In the genomic region with DNA sequence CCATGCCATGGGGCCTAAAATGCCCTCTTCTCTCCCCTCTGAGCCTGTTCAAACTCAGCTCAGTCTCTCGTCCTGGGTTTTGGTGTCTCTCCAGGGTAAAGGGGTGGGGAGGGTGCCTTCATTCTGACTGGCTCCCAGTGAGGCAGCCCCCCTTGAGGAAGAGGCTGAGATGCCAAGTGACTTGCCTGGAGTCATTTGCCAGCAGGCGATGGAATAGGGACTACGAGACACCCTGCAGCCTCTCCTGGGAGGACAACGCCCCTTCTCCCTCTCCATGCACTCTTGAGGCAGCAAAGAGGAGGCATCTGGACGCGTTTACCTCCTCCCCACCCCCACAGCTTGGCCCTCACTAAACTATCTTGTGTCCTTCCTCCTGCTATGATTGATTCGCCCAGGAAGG, we compare ENCODE assay signal across 2 cellular contexts.
TF ChIP-seq lines count a peak whose summit lies in the region.

No MANE protein-coding gene starts in this region.

TF ChIP-seq in SK-N-SH, 30 proteins besides CTCF, POLR2A, EP300 and RAD21 (continued from another document):
- TF ChIP-seq, protein P1, sequence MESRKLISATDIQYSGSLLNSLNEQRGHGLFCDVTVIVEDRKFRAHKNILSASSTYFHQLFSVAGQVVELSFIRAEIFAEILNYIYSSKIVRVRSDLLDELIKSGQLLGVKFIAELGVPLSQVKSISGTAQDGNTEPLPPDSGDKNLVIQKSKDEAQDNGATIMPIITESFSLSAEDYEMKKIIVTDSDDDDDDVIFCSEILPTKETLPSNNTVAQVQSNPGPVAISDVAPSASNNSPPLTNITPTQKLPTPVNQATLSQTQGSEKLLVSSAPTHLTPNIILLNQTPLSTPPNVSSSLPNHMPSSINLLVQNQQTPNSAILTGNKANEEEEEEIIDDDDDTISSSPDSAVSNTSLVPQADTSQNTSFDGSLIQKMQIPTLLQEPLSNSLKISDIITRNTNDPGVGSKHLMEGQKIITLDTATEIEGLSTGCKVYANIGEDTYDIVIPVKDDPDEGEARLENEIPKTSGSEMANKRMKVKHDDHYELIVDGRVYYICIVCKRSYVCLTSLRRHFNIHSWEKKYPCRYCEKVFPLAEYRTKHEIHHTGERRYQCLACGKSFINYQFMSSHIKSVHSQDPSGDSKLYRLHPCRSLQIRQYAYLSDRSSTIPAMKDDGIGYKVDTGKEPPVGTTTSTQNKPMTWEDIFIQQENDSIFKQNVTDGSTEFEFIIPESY (IDR thresholded peaks at IDR 0.05; ENCODE audit: borderline replicate concordance, low read depth), result no peak
- TF ChIP-seq POLR2AphosphoS5 (IDR thresholded peaks at IDR 0.05; ENCODE audit: low read depth, low read length) (no peak), USF1 (IDR thresholded peaks at IDR 0.05; ENCODE audit: borderline replicate concordance, low read depth) (no peak), FOXM1 (IDR thresholded peaks at IDR 0.05; ENCODE audit: low read depth) (no peak), MEF2A (IDR thresholded peaks at IDR 0.05; ENCODE audit: borderline replicate concordance, low read depth) (no peak), TAF1 (IDR thresholded peaks at IDR 0.05; ENCODE audit: borderline replicate concordance, low read depth, low read length) (no peak), SIN3A (IDR thresholded peaks at IDR 0.05; ENCODE audit: borderline replicate concordance, low read depth, low read length) (no peak), EZH2phosphoT487 (IDR thresholded peaks at IDR 0.05; ENCODE audit: borderline replicate concordance, low read depth) (no peak), RFX5 (IDR thresholded peaks at IDR 0.05; ENCODE audit: low read length) (no peak)

TF ChIP-seq in SK-N-SH treated with all-trans-retinoic acid at 6 μM for 48 hours, 23 proteins besides CTCF, POLR2A, EP300 and RAD21 (continued from another document):
- TF ChIP-seq POU6F1 (CRISPR knock-in tag; IDR thresholded peaks at IDR 0.05; ENCODE audit: borderline replicate concordance, low read depth) (no peak), ARNTL (CRISPR knock-in tag; IDR thresholded peaks at IDR 0.05; ENCODE audit: borderline replicate concordance, low read depth) (no peak)
